ENCODE assay signal across 22 cellular contexts in the genomic region with DNA sequence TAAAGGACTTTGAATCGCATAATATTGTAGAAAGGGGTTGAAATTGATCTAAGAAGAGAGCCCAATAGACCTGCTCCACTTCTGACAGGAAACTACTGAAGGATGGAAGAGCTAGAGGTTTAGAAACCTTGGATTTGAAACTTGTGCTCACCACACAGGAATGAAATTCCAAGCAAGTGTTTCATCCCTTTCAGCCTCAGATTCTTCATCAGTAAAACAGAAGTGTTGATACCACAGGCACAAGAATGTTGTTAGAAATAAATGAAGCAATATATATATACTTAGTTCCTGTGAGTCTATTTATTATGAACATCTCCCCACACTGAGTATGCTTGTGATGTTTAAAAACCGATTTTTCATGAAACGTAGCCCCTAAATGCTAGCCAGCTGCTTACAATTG. TPM values are rescaled to one million over a fixed set of nuclear protein-coding genes. Genes with fewer than 3 reads are reported as not detected.
DNase-seq lines count a peak whose midpoint lies in the region; ATAC-seq and TF ChIP-seq lines count a peak whose summit lies in the region.
"Had no signal": no experiment of that assay in that cellular context is flagged by ENCODE, and none has a peak within 500 bp of the region (broad histone marks: within the 10 kb centered on the region; RNA-seq: fewer than 3 reads in every experiment).

No MANE protein-coding gene starts in this region.

- H3K27me3 ChIP-seq in body of pancreas = no peaks in the 10 kb centered on the region
- H3K27me3 ChIP-seq: sigmoid colon had no signal

- WGBS in body of pancreas, 2 donors = 80 to 91% methylated on average over 3 of the region's 3 CpGs

- H3K36me3 Mint-ChIP-seq in natural killer cell = no peaks in the 10 kb centered on the region
- H3K36me3 Mint-ChIP-seq: activated naive CD8-positive, alpha-beta T cell treated with anti-CD3 and anti-CD28 coated beads, Interleukin-2, amount 10 ng/mL, durations not matched to agents 7 days and 5 days had no signal

- H3K4me1 ChIP-seq in body of pancreas = peaks cover 16% of the 10 kb centered on the region

- no peak overlapping the region for H3K27ac ChIP-seq in body of pancreas
- H3K27ac ChIP-seq: thoracic aorta had no signal

- H3K4me3 Mint-ChIP-seq in natural killer cell = no peak overlapping the region
- H3K4me3 Mint-ChIP-seq: activated CD4-positive, alpha-beta memory T cell treated with anti-CD3 and anti-CD28 coated beads, Interleukin-2, amount 10 ng/mL, durations not matched to agents 7 days and 5 days; activated naive CD8-positive, alpha-beta T cell treated with anti-CD3 and anti-CD28 coated beads, Interleukin-2, amount 10 ng/mL, durations not matched to agents 7 days and 5 days; activated T-cell treated with anti-CD3 and anti-CD28 coated beads, Interleukin-2, amount 50 U/mL, for 72 hours; CD14-positive monocyte had no signal

- no peak overlapping the region for H3K4me3 ChIP-seq in fibroblast of mammary gland (ENCODE audit: control insufficient read depth, low read depth, low read length)
- no peak overlapping the region for H3K4me3 ChIP-seq in retinal pigment epithelial cell (ENCODE audit: low read length)
- no peak overlapping the region for H3K4me3 ChIP-seq in body of pancreas
- H3K4me3 ChIP-seq: sigmoid colon, thoracic aorta had no signal

- peak; percentile 34; the same call in 2 of the 3 replicates for ATAC-seq in SK-N-SH treated with all-trans-retinoic acid at 6 μM for 48 hours
- no peak for ATAC-seq in body of pancreas
- ATAC-seq in natural killer cell = no peak
- ATAC-seq: activated T-cell treated with anti-CD3 and anti-CD28 coated beads, Interleukin-2, amount 50 U/mL, for 72 hours; left colon; Panc1 had no signal

- no peaks in the 10 kb centered on the region for H3K9me3 Mint-ChIP-seq in natural killer cell
- H3K9me3 Mint-ChIP-seq: activated CD4-positive, alpha-beta memory T cell treated with anti-CD3 and anti-CD28 coated beads, Interleukin-2, amount 10 ng/mL, durations not matched to agents 7 days and 5 days; activated naive CD8-positive, alpha-beta T cell treated with anti-CD3 and anti-CD28 coated beads, Interleukin-2, amount 10 ng/mL, durations not matched to agents 7 days and 5 days; activated T-cell treated with anti-CD3 and anti-CD28 coated beads, Interleukin-2, amount 50 U/mL, for 72 hours; CD14-positive monocyte had no signal

- DNase-seq in ELR (ENCODE audit: low read depth) = peak; percentile 71
- peak; percentile 6 for DNase-seq in fibroblast of mammary gland (ENCODE audit: low read depth)
- DNase-seq in retinal pigment epithelial cell (ENCODE audit: low read depth) = peak; percentile 16
- no peak for DNase-seq in posterior vena cava (ENCODE audit: low spot score)
- DNase-seq in body of pancreas = no peak
- no peak for DNase-seq in natural killer cell
- no peak for DNase-seq in activated gamma-delta T cell treated with Interleukin-2 at 50 U/mL for 16 hours
- DNase-seq: activated CD4-positive, alpha-beta memory T cell treated with anti-CD3 and anti-CD28 coated beads, Interleukin-2, amount 10 ng/mL, durations not matched to agents 7 days and 5 days; activated naive CD8-positive, alpha-beta T cell treated with anti-CD3 and anti-CD28 coated beads, Interleukin-2, amount 10 ng/mL, durations not matched to agents 7 days and 5 days; activated T-cell treated with anti-CD3 and anti-CD28 coated beads, Interleukin-2, amount 50 U/mL, for 72 hours; DMS53; hypothalamus; left colon; NCI-H2081 treated with DMSO at 0.1 percent for 48 hours; NCI-H774; occipital lobe; sigmoid colon; stimulated activated CD4-positive, alpha-beta T cell treated with anti-CD3 and anti-CD28 coated beads, Interleukin-4, amount 100 ng/mL, for 4 hours had no signal

- no peak overlapping the region for H3K27ac Mint-ChIP-seq in natural killer cell
- H3K27ac Mint-ChIP-seq: activated CD4-positive, alpha-beta memory T cell treated with anti-CD3 and anti-CD28 coated beads, Interleukin-2, amount 10 ng/mL, durations not matched to agents 7 days and 5 days; activated naive CD8-positive, alpha-beta T cell treated with anti-CD3 and anti-CD28 coated beads, Interleukin-2, amount 10 ng/mL, durations not matched to agents 7 days and 5 days; activated T-cell treated with anti-CD3 and anti-CD28 coated beads, Interleukin-2, amount 50 U/mL, for 72 hours; CD14-positive monocyte had no signal

- H3K9me3 ChIP-seq in body of pancreas = no peaks in the 10 kb centered on the region
- H3K9me3 ChIP-seq: sigmoid colon, thoracic aorta had no signal

- H3K4me1 Mint-ChIP-seq in natural killer cell = peaks cover 0 to 6% of the 10 kb centered on the region in 2 donors

- intact Hi-C loops in posterior vena cava (cut with DNase I) (loop anchor here in 1 of 2 donors (10.0 kb wide), 1 partner anchor 644 kb away; no protein-coding TSS in a partner anchor), body of pancreas (cut with DNase I) (no loop called here), natural killer cell (cut with micrococcal nuclease) (no loop called here)

- H3K27me3 Mint-ChIP-seq in natural killer cell (ENCODE audit: low read depth in 2 of 2) = peaks cover 2 to 5% of the 10 kb centered on the region in 2 donors

- no peaks in the 10 kb centered on the region for H3K36me3 ChIP-seq in body of pancreas (replicated peaks in 1 of 2; ENCODE audit: insufficient read depth in 1 of 2, low read depth in 2 of 2)
- H3K36me3 ChIP-seq: sigmoid colon had no signal

- TF ChIP-seq CTCF in fibroblast of mammary gland (conservative IDR thresholded peaks at IDR 0.05; ENCODE audit: control insufficient read depth, insufficient read depth, low read depth, low read length) (no peak), retinal pigment epithelial cell (conservative IDR thresholded peaks at IDR 0.05; ENCODE audit: low read depth, low read length) (no peak), body of pancreas (IDR thresholded peaks at IDR 0.05) (no peak), natural killer cell (IDR thresholded peaks at IDR 0.05) (no peak)

- TF ChIP-seq POLR2A in body of pancreas (IDR thresholded peaks at IDR 0.05) = no peak

TF ChIP-seq in SK-N-SH treated with all-trans-retinoic acid at 6 μM for 48 hours, 23 proteins besides CTCF, POLR2A, EP300 and RAD21:
- TF ChIP-seq RARB (CRISPR knock-in tag; IDR thresholded peaks at IDR 0.05) (no peak), ISL1 (CRISPR knock-in tag; IDR thresholded peaks at IDR 0.05) (no peak), PPARA (CRISPR knock-in tag; IDR thresholded peaks at IDR 0.05; ENCODE audit: borderline replicate concordance) (no peak), GLIS3 (CRISPR knock-in tag; IDR thresholded peaks at IDR 0.05) (no peak), ZNF565 (CRISPR knock-in tag; conservative IDR thresholded peaks at IDR 0.05; ENCODE audit: low read depth) (no peak), PATZ1 (CRISPR knock-in tag; IDR thresholded peaks at IDR 0.05; ENCODE audit: borderline replicate concordance) (no peak), ZNF70 (CRISPR knock-in tag; IDR thresholded peaks at IDR 0.05) (no peak), ESRRG (CRISPR knock-in tag; IDR thresholded peaks at IDR 0.05) (no peak), OSR1 (CRISPR knock-in tag; IDR thresholded peaks at IDR 0.05) (no peak), TOX (CRISPR knock-in tag; IDR thresholded peaks at IDR 0.05; ENCODE audit: borderline replicate concordance) (no peak), SNAI2 (CRISPR knock-in tag; IDR thresholded peaks at IDR 0.05) (no peak), ZNF8 (CRISPR knock-in tag; IDR thresholded peaks at IDR 0.05) (no peak)
- TF ChIP-seq, protein P1, sequence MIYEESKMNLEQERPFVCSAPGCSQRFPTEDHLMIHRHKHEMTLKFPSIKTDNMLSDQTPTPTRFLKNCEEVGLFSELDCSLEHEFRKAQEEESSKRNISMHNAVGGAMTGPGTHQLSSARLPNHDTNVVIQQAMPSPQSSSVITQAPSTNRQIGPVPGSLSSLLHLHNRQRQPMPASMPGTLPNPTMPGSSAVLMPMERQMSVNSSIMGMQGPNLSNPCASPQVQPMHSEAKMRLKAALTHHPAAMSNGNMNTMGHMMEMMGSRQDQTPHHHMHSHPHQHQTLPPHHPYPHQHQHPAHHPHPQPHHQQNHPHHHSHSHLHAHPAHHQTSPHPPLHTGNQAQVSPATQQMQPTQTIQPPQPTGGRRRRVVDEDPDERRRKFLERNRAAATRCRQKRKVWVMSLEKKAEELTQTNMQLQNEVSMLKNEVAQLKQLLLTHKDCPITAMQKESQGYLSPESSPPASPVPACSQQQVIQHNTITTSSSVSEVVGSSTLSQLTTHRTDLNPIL (CRISPR knock-in tag; IDR thresholded peaks at IDR 0.05; ENCODE audit: low read depth) = no peak
- TF ChIP-seq, protein P2, sequence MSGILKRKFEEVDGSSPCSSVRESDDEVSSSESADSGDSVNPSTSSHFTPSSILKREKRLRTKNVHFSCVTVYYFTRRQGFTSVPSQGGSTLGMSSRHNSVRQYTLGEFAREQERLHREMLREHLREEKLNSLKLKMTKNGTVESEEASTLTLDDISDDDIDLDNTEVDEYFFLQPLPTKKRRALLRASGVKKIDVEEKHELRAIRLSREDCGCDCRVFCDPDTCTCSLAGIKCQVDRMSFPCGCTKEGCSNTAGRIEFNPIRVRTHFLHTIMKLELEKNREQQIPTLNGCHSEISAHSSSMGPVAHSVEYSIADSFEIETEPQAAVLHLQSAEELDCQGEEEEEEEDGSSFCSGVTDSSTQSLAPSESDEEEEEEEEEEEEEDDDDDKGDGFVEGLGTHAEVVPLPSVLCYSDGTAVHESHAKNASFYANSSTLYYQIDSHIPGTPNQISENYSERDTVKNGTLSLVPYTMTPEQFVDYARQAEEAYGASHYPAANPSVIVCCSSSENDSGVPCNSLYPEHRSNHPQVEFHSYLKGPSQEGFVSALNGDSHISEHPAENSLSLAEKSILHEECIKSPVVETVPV (CRISPR knock-in tag; IDR thresholded peaks at IDR 0.05) = no peak

RNA-seq across cellular contexts. Expression of gene PRRC1, which starts 43.8 kb away (rescaled TPM):
- total RNA-seq in posterior vena cava (10 to 100 TPM; 46.6 to 49.0 TPM), body of pancreas (10 to 100 TPM; 25.1 to 29.1 TPM), natural killer cell (10 to 100 TPM; 37.7 to 41.1 (median 39.6) TPM)

Comparison
In these comparisons a context has a peak if more than half of its experiments do, and no peak if none do; other contexts are left out.
1. DNase-seq: peak in ELR (single experiment), fibroblast of mammary gland (single experiment) and retinal pigment epithelial cell (single experiment); none in posterior vena cava (single experiment), body of pancreas (0 of 4), natural killer cell (single experiment) and activated gamma-delta T cell treated with Interleukin-2 at 50 U/mL for 16 hours (single experiment).